In the genomic region with DNA sequence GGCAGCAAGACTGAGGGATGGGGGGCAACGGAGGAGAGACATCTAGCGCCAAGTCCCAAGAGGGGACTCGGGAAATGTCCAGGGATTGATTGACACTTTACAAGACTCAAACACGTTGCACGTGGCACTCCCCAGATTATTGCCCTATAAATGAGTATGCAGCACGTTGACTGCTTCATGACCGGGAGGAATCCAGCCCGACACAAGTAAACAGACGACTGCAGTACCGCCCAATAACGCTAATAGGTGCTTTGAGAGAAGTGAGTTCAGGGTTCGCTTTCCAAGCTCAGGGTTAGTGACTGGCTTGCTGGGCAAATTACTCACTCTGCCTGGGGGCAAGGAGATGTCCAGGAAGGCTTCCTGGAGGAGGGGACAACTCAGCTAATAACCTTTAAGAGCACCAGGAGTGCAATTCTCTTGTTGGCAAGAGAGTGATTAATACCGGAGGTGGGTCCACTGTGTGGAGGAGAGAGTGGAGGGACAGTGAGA, we compare ENCODE assay signal across 14 cellular contexts.
DNase-seq lines count a peak whose midpoint lies in the region; ATAC-seq, FAIRE-seq and TF ChIP-seq lines count a peak whose summit lies in the region.
"Had no signal": no experiment of that assay in that cellular context is flagged by ENCODE, and none has a peak within 500 bp of the region (broad histone marks: within the 10 kb centered on the region; RNA-seq: fewer than 3 reads in every experiment).

No MANE protein-coding gene starts in this region.

- no peaks in the 10 kb centered on the region for H3K27me3 Mint-ChIP-seq in activated T-cell treated with anti-CD3 and anti-CD28 coated beads, Interleukin-2, amount 50 U/mL, for 72 hours (ENCODE audit: low read depth)

- no peaks in the 10 kb centered on the region for H3K36me3 ChIP-seq in bronchial epithelial cell (ENCODE audit: control insufficient read depth, insufficient read depth, low read length)
- H3K36me3 ChIP-seq in mucosa of descending colon (ENCODE audit: low read depth), result no peaks in the 10 kb centered on the region
- H3K36me3 ChIP-seq: stomach had no signal

- H3K36me3 Mint-ChIP-seq in activated T-cell treated with anti-CD3 and anti-CD28 coated beads, Interleukin-2, amount 50 U/mL, for 72 hours (ENCODE audit: insufficient read depth in 2 of 2), result no peaks in the 10 kb centered on the region
- H3K36me3 Mint-ChIP-seq: CD4-positive, alpha-beta memory T cell; memory B cell had no signal

- H3K9me3 ChIP-seq in mucosa of descending colon, result no peaks in the 10 kb centered on the region
- H3K9me3 ChIP-seq: stomach had no signal

- intact Hi-C loops in mucosa of descending colon (cut with DNase I, micrococcal nuclease), result no loop called here

- H3K27ac Mint-ChIP-seq in activated T-cell treated with anti-CD3 and anti-CD28 coated beads, Interleukin-2, amount 50 U/mL, for 72 hours, result no peak overlapping the region
- H3K27ac Mint-ChIP-seq: CD4-positive, alpha-beta memory T cell; memory B cell; T-helper 1 cell treated with Interleukin-12 subunit alpha and Interleukin-12 subunit beta and Interleukin-4 antibody, amounts not matched to agents 30 μg/mL and 1 μg/mL, for 36 hours had no signal

- H3K9me3 Mint-ChIP-seq in activated T-cell treated with anti-CD3 and anti-CD28 coated beads, Interleukin-2, amount 50 U/mL, for 72 hours, result no peaks in the 10 kb centered on the region
- H3K9me3 Mint-ChIP-seq: memory B cell; T-helper 1 cell treated with Interleukin-12 subunit alpha and Interleukin-12 subunit beta and Interleukin-4 antibody, amounts not matched to agents 30 μg/mL and 1 μg/mL, for 36 hours had no signal

- peaks cover 3% of the 10 kb centered on the region for H3K27me3 ChIP-seq in bronchial epithelial cell (ENCODE audit: control insufficient read depth, insufficient read depth, low read length)

- no peaks in the 10 kb centered on the region for H3K4me1 Mint-ChIP-seq in activated T-cell treated with anti-CD3 and anti-CD28 coated beads, Interleukin-2, amount 50 U/mL, for 72 hours (ENCODE audit: low read depth)
- H3K4me1 Mint-ChIP-seq: CD4-positive, alpha-beta memory T cell; memory B cell had no signal

- peak; percentile 70 for DNase-seq in ELR (ENCODE audit: low read depth)
- peak; percentile 62 for DNase-seq in LNCaP clone FGC (ENCODE audit: low read depth)
- peak; percentile 25 for DNase-seq in bronchial epithelial cell (ENCODE audit: low read depth)
- DNase-seq in mucosa of descending colon, result peak; percentile 63 to 92 (median 70)
- DNase-seq in activated T-cell treated with anti-CD3 and anti-CD28 coated beads, Interleukin-2, amount 50 U/mL, for 72 hours, result no peak
- no peak for DNase-seq in GM10266 (ENCODE audit: extremely low spot score)
- no peak for DNase-seq in stimulated activated CD4-positive, alpha-beta T cell treated with anti-CD3 and anti-CD28 coated beads, Interleukin-12 subunit alpha, Interleukin-12 subunit beta, amount 100 ng/mL, for 4 hours
- DNase-seq: CD4-positive, alpha-beta memory T cell; erythroblast; nucleus accumbens; stomach had no signal

- H3K4me3 Mint-ChIP-seq in activated T-cell treated with anti-CD3 and anti-CD28 coated beads, Interleukin-2, amount 50 U/mL, for 72 hours, result no peak overlapping the region
- H3K4me3 Mint-ChIP-seq: CD4-positive, alpha-beta memory T cell; memory B cell; T-helper 1 cell treated with Interleukin-12 subunit alpha and Interleukin-12 subunit beta and Interleukin-4 antibody, amounts not matched to agents 30 μg/mL and 1 μg/mL, for 36 hours had no signal

- TF ChIP-seq CTCF in LNCaP clone FGC (IDR thresholded peaks at IDR 0.05; ENCODE audit: control insufficient read depth, extremely low read depth, insufficient read depth) (0 out of 2 replicates have a peak, but pooled peaks have one; percentile 1), bronchial epithelial cell (IDR thresholded peaks at IDR 0.05; ENCODE audit: insufficient read depth, low read length, severe bottlenecking) (no peak), mucosa of descending colon (IDR thresholded peaks at IDR 0.05) (peak; percentile 28), GM10266 (IDR thresholded peaks at IDR 0.05; ENCODE audit: control insufficient read depth, insufficient read depth, low read depth, missing control alignments) (no peak)

- ATAC-seq in mucosa of descending colon, result peak; percentile 86
- no peak for ATAC-seq in activated T-cell treated with anti-CD3 and anti-CD28 coated beads, Interleukin-2, amount 50 U/mL, for 72 hours (replicated peaks in 1 of 2)
- ATAC-seq in GM18907 (IDR thresholded peaks at IDR 0.05; ENCODE audit: unreplicated experiment), result no peak

- H3K4me1 ChIP-seq in mucosa of descending colon (ENCODE audit: low read depth), result peaks cover 29% of the 10 kb centered on the region

- no peak overlapping the region for H3K4me3 ChIP-seq in LNCaP clone FGC (ENCODE audit: low read depth, low read length)
- no peak overlapping the region for H3K4me3 ChIP-seq in bronchial epithelial cell (ENCODE audit: low read depth, low read length)
- no peak overlapping the region for H3K4me3 ChIP-seq in mucosa of descending colon
- H3K4me3 ChIP-seq: stomach had no signal

- no peak for FAIRE-seq in bronchial epithelial cell (lab: Jason Lieb, UNC)

Comparison
In these comparisons a context has a peak if more than half of its experiments do, and no peak if none do; other contexts are left out.
1. DNase-seq: peak in ELR (single experiment), LNCaP clone FGC (single experiment), bronchial epithelial cell (single experiment) and mucosa of descending colon (3 of 3); none in activated T-cell treated with anti-CD3 and anti-CD28 coated beads, Interleukin-2, amount 50 U/mL, for 72 hours (0 of 2), GM10266 (single experiment) and stimulated activated CD4-positive, alpha-beta T cell treated with anti-CD3 and anti-CD28 coated beads, Interleukin-12 subunit alpha, Interleukin-12 subunit beta, amount 100 ng/mL, for 4 hours (single experiment).
2. CTCF ChIP-seq: peak in LNCaP clone FGC (single experiment) and mucosa of descending colon (single experiment); none in bronchial epithelial cell (single experiment) and GM10266 (single experiment).